In genomic region chr7:157412021-157412443, GRCh38 we compare ENCODE assay signal across 9 cellular contexts.
A peak's percentile ranks its signal among the peaks of the same experiment; 100 is the strongest.
DNase-seq lines count a peak whose midpoint lies in the region; ATAC-seq and TF ChIP-seq lines count a peak whose summit lies in the region.
"Had no signal": no experiment of that assay in that cellular context is flagged by ENCODE, and none has a peak within 500 bp of the region (broad histone marks: within the 10 kb centered on the region; RNA-seq: fewer than 3 reads in every experiment).

No MANE protein-coding gene starts in this region.

- H3K9me3 ChIP-seq in skeletal muscle satellite cell (replicated peaks; ENCODE audit: low read length) (no peaks in the 10 kb centered on the region), body of pancreas (no peaks in the 10 kb centered on the region)

- H3K36me3 ChIP-seq in skeletal muscle satellite cell (ENCODE audit: insufficient read depth, low read length) (peaks cover 50% of the 10 kb centered on the region), body of pancreas (replicated peaks in 1 of 2; ENCODE audit: insufficient read depth in 1 of 2, low read depth in 2 of 2) (peaks cover 0 to 11% of the 10 kb centered on the region in 2 donors)

- no peak overlapping the region for H3K27ac ChIP-seq in body of pancreas

- no peak for TF ChIP-seq CTCF in NB4 (IDR thresholded peaks at IDR 0.05; ENCODE audit: low read depth, low read length)
- TF ChIP-seq CTCF in body of pancreas (IDR thresholded peaks at IDR 0.05), result no peak

- no peak for TF ChIP-seq POLR2A in NB4 (IDR thresholded peaks at IDR 0.05; ENCODE audit: extremely low read depth, insufficient read length)
- no peak for TF ChIP-seq POLR2A in body of pancreas (IDR thresholded peaks at IDR 0.05)

- DNase-seq in Daoy (ENCODE audit: low read depth) (peak; percentile 86), NB4 (ENCODE audit: low read depth) (peak; percentile 97), amniotic epithelial cell (ENCODE audit: low read depth) (peak; percentile 89), NCI-H1930 (lab: John Stamatoyannopoulos, UW) (no peak), body of pancreas (no peak), NCI-H146 (lab: John Stamatoyannopoulos, UW) (no peak)
- DNase-seq: SHP77 treated with DMSO at 0.1 percent for 48 hours had no signal

- H3K9ac ChIP-seq in skeletal muscle satellite cell (ENCODE audit: low read depth, low read length), result no peak overlapping the region

- ATAC-seq in body of pancreas (no peak), HG03039 (IDR thresholded peaks at IDR 0.05; ENCODE audit: unreplicated experiment) (no peak)

- peaks cover 26% of the 10 kb centered on the region for H3K4me1 ChIP-seq in skeletal muscle satellite cell (ENCODE audit: control insufficient read depth, insufficient read depth, low read length)
- H3K4me1 ChIP-seq in body of pancreas, result no peaks in the 10 kb centered on the region

- peak overlapping the region; percentile 19 for H3K4me3 ChIP-seq in NB4 (ENCODE audit: low read depth, low read length)
- H3K4me3 ChIP-seq in skeletal muscle satellite cell (ENCODE audit: low read length), result peak overlapping the region; percentile 9
- no peak overlapping the region for H3K4me3 ChIP-seq in body of pancreas

- 87 to 91% methylated on average over 10 to 11 of the region's 11 CpGs for WGBS in body of pancreas, 2 donors

- intact Hi-C loops in body of pancreas (cut with DNase I), result no loop called here

- H3K4me2 ChIP-seq in skeletal muscle satellite cell (ENCODE audit: low read length), result peak overlapping the region; percentile 21

- no peaks in the 10 kb centered on the region for H3K27me3 ChIP-seq in skeletal muscle satellite cell (ENCODE audit: control insufficient read depth, insufficient read depth, low read length)
- no peaks in the 10 kb centered on the region for H3K27me3 ChIP-seq in body of pancreas

Comparison
In these comparisons a context has a peak if more than half of its experiments do, and no peak if none do; other contexts are left out.
1. DNase-seq: peak in Daoy (single experiment), NB4 (single experiment) and amniotic epithelial cell (single experiment); none in NCI-H1930 (0 of 2), body of pancreas (0 of 4) and NCI-H146 (single experiment).
2. H3K4me3 ChIP-seq: peak in NB4 (single experiment) and skeletal muscle satellite cell (single experiment); none in body of pancreas (0 of 2).